ENCODE assay signal across 1 cellular context in the genomic region with DNA sequence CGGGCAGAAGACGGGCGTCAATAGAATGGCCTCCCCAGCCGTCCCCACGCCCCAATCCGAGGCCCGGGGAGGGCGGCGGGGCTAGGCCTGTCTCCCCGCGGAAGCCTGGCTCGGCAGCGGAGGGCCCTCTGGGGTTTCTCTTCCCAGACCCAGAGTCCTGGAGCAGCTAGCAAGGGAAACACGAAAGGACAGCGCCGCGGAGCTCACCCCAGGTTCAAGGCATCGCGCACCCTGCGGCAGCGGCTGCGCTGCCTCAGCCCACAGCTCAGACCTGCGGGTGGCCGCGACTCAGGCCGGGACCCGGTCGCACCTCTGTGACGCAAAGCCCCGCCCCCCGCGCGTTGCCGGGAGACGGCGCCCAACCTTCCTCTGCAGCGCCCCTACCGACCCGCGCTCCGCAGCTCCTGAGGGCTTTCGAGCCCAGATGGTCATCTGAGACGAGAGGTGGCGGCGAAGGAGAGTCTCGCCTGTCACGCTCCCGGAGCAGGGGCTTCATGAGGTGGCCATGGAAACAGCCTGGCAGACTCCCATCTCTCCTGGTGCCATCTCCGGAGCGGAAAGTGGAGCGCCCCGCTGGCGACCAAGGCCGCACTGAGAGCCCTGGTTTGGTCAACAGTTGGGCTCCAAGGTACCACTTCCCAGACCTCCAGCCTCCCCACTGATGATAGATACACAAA.
TF ChIP-seq lines count a peak whose summit lies in the region.

A gene with protein sequence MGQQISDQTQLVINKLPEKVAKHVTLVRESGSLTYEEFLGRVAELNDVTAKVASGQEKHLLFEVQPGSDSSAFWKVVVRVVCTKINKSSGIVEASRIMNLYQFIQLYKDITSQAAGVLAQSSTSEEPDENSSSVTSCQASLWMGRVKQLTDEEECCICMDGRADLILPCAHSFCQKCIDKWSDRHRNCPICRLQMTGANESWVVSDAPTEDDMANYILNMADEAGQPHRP (minus strand): TSS at position 273 of the 677 bp plus-strand sequence. CDS start 7,029 bp downstream, outside the sequence.

TF ChIP-seq in GM12878, 131 proteins besides CTCF, POLR2A, EP300 and RAD21 (continued from another document and continues in another):
- TF ChIP-seq SIX5 (IDR thresholded peaks at IDR 0.05; ENCODE audit: low read depth, low read length, severe bottlenecking) = peak; percentile 37
- no peak for TF ChIP-seq ZNF274 (IDR thresholded peaks at IDR 0.05; ENCODE audit: insufficient read depth, insufficient read length)
- TF ChIP-seq RELA (IDR thresholded peaks at IDR 0.05; ENCODE audit: borderline replicate concordance, partially characterized antibody) = peak; percentile 50
- TF ChIP-seq ZNF207 (IDR thresholded peaks at IDR 0.05; ENCODE audit: borderline replicate concordance) = peak; percentile 82
- TF ChIP-seq STAT3 (IDR thresholded peaks at IDR 0.05; ENCODE audit: low read depth, low read length) = no peak
- peak; percentile 71 for TF ChIP-seq RUNX3 (IDR thresholded peaks at IDR 0.05; ENCODE audit: low read length)
- no peak for TF ChIP-seq RBBP5 (conservative IDR thresholded peaks at IDR 0.05)
- TF ChIP-seq, protein P1, sequence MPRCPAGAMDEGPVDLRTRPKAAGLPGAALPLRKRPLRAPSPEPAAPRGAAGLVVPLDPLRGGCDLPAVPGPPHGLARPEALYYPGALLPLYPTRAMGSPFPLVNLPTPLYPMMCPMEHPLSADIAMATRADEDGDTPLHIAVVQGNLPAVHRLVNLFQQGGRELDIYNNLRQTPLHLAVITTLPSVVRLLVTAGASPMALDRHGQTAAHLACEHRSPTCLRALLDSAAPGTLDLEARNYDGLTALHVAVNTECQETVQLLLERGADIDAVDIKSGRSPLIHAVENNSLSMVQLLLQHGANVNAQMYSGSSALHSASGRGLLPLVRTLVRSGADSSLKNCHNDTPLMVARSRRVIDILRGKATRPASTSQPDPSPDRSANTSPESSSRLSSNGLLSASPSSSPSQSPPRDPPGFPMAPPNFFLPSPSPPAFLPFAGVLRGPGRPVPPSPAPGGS (IDR thresholded peaks at IDR 0.05; ENCODE audit: borderline replicate concordance, insufficient read depth, low read depth, low read length, poor library complexity, severe bottlenecking) = no peak
- TF ChIP-seq TARDBP (IDR thresholded peaks at IDR 0.05; ENCODE audit: borderline replicate concordance) = no peak
- no peak for TF ChIP-seq SPI1 (IDR thresholded peaks at IDR 0.05; ENCODE audit: borderline replicate concordance, insufficient read depth, low read depth, low read length)
- TF ChIP-seq, protein P2, sequence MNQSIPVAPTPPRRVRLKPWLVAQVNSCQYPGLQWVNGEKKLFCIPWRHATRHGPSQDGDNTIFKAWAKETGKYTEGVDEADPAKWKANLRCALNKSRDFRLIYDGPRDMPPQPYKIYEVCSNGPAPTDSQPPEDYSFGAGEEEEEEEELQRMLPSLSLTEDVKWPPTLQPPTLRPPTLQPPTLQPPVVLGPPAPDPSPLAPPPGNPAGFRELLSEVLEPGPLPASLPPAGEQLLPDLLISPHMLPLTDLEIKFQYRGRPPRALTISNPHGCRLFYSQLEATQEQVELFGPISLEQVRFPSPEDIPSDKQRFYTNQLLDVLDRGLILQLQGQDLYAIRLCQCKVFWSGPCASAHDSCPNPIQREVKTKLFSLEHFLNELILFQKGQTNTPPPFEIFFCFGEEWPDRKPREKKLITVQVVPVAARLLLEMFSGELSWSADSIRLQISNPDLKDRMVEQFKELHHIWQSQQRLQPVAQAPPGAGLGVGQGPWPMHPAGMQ (IDR thresholded peaks at IDR 0.05; ENCODE audit: borderline replicate concordance) = no peak
- peak; percentile 84 for TF ChIP-seq POLR2AphosphoS5 (IDR thresholded peaks at IDR 0.05; ENCODE audit: low read length)
- no peak for TF ChIP-seq PAX5 (IDR thresholded peaks at IDR 0.05; ENCODE audit: borderline replicate concordance, low read depth, low read length)
- TF ChIP-seq, protein P3, sequence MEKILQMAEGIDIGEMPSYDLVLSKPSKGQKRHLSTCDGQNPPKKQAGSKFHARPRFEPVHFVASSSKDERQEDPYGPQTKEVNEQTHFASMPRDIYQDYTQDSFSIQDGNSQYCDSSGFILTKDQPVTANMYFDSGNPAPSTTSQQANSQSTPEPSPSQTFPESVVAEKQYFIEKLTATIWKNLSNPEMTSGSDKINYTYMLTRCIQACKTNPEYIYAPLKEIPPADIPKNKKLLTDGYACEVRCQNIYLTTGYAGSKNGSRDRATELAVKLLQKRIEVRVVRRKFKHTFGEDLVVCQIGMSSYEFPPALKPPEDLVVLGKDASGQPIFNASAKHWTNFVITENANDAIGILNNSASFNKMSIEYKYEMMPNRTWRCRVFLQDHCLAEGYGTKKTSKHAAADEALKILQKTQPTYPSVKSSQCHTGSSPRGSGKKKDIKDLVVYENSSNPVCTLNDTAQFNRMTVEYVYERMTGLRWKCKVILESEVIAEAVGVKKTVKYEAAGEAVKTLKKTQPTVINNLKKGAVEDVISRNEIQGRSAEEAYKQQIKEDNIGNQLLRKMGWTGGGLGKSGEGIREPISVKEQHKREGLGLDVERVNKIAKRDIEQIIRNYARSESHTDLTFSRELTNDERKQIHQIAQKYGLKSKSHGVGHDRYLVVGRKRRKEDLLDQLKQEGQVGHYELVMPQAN (conservative IDR thresholded peaks at IDR 0.05) = peak; percentile 93
- no peak for TF ChIP-seq CHD4 (IDR thresholded peaks at IDR 0.05)
- no peak for TF ChIP-seq MTA3 (IDR thresholded peaks at IDR 0.05; ENCODE audit: borderline replicate concordance, low read length)
- TF ChIP-seq TCF7 (IDR thresholded peaks at IDR 0.05; ENCODE audit: borderline replicate concordance) = no peak
- TF ChIP-seq RCOR1 (conservative IDR thresholded peaks at IDR 0.05; ENCODE audit: low read depth, low read length) = no peak
- 0 out of 2 replicates have a peak, but pooled peaks have one; percentile 18 for TF ChIP-seq FOXM1 (IDR thresholded peaks at IDR 0.05; ENCODE audit: low read depth, low read length)
- TF ChIP-seq, protein P4, sequence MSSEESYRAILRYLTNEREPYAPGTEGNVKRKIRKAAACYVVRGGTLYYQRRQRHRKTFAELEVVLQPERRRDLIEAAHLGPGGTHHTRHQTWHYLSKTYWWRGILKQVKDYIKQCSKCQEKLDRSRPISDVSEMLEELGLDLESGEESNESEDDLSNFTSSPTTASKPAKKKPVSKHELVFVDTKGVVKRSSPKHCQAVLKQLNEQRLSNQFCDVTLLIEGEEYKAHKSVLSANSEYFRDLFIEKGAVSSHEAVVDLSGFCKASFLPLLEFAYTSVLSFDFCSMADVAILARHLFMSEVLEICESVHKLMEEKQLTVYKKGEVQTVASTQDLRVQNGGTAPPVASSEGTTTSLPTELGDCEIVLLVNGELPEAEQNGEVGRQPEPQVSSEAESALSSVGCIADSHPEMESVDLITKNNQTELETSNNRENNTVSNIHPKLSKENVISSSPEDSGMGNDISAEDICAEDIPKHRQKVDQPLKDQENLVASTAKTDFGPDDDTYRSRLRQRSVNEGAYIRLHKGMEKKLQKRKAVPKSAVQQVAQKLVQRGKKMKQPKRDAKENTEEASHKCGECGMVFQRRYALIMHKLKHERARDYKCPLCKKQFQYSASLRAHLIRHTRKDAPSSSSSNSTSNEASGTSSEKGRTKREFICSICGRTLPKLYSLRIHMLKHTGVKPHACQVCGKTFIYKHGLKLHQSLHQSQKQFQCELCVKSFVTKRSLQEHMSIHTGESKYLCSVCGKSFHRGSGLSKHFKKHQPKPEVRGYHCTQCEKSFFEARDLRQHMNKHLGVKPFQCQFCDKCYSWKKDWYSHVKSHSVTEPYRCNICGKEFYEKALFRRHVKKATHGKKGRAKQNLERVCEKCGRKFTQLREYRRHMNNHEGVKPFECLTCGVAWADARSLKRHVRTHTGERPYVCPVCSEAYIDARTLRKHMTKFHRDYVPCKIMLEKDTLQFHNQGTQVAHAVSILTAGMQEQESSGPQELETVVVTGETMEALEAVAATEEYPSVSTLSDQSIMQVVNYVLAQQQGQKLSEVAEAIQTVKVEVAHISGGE (CRISPR knock-in tag; IDR thresholded peaks at IDR 0.05) = no peak
- TF ChIP-seq, protein P5, sequence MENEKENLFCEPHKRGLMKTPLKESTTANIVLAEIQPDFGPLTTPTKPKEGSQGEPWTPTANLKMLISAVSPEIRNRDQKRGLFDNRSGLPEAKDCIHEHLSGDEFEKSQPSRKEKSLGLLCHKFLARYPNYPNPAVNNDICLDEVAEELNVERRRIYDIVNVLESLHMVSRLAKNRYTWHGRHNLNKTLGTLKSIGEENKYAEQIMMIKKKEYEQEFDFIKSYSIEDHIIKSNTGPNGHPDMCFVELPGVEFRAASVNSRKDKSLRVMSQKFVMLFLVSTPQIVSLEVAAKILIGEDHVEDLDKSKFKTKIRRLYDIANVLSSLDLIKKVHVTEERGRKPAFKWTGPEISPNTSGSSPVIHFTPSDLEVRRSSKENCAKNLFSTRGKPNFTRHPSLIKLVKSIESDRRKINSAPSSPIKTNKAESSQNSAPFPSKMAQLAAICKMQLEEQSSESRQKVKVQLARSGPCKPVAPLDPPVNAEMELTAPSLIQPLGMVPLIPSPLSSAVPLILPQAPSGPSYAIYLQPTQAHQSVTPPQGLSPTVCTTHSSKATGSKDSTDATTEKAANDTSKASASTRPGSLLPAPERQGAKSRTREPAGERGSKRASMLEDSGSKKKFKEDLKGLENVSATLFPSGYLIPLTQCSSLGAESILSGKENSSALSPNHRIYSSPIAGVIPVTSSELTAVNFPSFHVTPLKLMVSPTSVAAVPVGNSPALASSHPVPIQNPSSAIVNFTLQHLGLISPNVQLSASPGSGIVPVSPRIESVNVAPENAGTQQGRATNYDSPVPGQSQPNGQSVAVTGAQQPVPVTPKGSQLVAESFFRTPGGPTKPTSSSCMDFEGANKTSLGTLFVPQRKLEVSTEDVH (IDR thresholded peaks at IDR 0.05; ENCODE audit: low read depth, partially characterized antibody) = no peak
- TF ChIP-seq MEF2B (IDR thresholded peaks at IDR 0.05; ENCODE audit: partially characterized antibody, poor library complexity, severe bottlenecking) = peak; percentile 27
- no peak for TF ChIP-seq IRF4 (IDR thresholded peaks at IDR 0.05; ENCODE audit: low read depth, low read length)
- TF ChIP-seq, protein P6, sequence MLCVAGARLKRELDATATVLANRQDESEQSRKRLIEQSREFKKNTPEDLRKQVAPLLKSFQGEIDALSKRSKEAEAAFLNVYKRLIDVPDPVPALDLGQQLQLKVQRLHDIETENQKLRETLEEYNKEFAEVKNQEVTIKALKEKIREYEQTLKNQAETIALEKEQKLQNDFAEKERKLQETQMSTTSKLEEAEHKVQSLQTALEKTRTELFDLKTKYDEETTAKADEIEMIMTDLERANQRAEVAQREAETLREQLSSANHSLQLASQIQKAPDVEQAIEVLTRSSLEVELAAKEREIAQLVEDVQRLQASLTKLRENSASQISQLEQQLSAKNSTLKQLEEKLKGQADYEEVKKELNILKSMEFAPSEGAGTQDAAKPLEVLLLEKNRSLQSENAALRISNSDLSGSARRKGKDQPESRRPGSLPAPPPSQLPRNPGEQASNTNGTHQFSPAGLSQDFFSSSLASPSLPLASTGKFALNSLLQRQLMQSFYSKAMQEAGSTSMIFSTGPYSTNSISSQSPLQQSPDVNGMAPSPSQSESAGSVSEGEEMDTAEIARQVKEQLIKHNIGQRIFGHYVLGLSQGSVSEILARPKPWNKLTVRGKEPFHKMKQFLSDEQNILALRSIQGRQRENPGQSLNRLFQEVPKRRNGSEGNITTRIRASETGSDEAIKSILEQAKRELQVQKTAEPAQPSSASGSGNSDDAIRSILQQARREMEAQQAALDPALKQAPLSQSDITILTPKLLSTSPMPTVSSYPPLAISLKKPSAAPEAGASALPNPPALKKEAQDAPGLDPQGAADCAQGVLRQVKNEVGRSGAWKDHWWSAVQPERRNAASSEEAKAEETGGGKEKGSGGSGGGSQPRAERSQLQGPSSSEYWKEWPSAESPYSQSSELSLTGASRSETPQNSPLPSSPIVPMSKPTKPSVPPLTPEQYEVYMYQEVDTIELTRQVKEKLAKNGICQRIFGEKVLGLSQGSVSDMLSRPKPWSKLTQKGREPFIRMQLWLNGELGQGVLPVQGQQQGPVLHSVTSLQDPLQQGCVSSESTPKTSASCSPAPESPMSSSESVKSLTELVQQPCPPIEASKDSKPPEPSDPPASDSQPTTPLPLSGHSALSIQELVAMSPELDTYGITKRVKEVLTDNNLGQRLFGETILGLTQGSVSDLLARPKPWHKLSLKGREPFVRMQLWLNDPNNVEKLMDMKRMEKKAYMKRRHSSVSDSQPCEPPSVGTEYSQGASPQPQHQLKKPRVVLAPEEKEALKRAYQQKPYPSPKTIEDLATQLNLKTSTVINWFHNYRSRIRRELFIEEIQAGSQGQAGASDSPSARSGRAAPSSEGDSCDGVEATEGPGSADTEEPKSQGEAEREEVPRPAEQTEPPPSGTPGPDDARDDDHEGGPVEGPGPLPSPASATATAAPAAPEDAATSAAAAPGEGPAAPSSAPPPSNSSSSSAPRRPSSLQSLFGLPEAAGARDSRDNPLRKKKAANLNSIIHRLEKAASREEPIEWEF (IDR thresholded peaks at IDR 0.05; ENCODE audit: insufficient replicate concordance, low read depth, low read length) = no peak
- TF ChIP-seq, protein P7, sequence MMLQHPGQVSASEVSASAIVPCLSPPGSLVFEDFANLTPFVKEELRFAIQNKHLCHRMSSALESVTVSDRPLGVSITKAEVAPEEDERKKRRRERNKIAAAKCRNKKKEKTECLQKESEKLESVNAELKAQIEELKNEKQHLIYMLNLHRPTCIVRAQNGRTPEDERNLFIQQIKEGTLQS (IDR thresholded peaks at IDR 0.05; ENCODE audit: borderline replicate concordance, extremely low read depth, low read depth, low read length) = peak; percentile 84; the same call in 1 of the 2 replicates
- no peak; the same call in 1 of the 2 replicates for TF ChIP-seq TCF12 (IDR thresholded peaks at IDR 0.05; ENCODE audit: low read depth, low read length)
- no peak for TF ChIP-seq MEF2A (IDR thresholded peaks at IDR 0.05; ENCODE audit: insufficient read depth, low read depth, low read length)
- no peak for TF ChIP-seq KDM1A (IDR thresholded peaks at IDR 0.05; ENCODE audit: borderline replicate concordance)
- TF ChIP-seq BACH1 (IDR thresholded peaks at IDR 0.05; ENCODE audit: borderline replicate concordance) = peak; percentile 33; the same call in 1 of the 2 replicates
- no peak for TF ChIP-seq NFYA (IDR thresholded peaks at IDR 0.05; ENCODE audit: borderline replicate concordance, low read depth, low read length)
- TF ChIP-seq SMARCA5 (IDR thresholded peaks at IDR 0.05) = peak; percentile 79
- TF ChIP-seq, protein P8, sequence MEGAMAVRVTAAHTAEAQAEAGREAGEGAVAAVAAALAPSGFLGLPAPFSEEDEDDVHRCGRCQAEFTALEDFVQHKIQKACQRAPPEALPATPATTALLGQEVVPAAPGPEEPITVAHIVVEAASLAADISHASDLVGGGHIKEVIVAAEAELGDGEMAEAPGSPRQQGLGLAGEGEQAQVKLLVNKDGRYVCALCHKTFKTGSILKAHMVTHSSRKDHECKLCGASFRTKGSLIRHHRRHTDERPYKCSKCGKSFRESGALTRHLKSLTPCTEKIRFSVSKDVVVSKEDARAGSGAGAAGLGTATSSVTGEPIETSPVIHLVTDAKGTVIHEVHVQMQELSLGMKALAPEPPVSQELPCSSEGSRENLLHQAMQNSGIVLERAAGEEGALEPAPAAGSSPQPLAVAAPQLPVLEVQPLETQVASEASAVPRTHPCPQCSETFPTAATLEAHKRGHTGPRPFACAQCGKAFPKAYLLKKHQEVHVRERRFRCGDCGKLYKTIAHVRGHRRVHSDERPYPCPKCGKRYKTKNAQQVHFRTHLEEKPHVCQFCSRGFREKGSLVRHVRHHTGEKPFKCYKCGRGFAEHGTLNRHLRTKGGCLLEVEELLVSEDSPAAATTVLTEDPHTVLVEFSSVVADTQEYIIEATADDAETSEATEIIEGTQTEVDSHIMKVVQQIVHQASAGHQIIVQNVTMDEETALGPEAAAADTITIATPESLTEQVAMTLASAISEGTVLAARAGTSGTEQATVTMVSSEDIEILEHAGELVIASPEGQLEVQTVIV (IDR thresholded peaks at IDR 0.05; ENCODE audit: borderline replicate concordance, partially characterized antibody) = no peak
- no peak for TF ChIP-seq ZNF217 (IDR thresholded peaks at IDR 0.05)
- no peak for TF ChIP-seq EZH2 (IDR thresholded peaks at IDR 0.05; ENCODE audit: borderline replicate concordance, control insufficient read depth, low read depth, low read length)
- no peak for TF ChIP-seq ZNF622 (IDR thresholded peaks at IDR 0.05)
